ENCODE assay signal across 18 cellular contexts in the genomic region with DNA sequence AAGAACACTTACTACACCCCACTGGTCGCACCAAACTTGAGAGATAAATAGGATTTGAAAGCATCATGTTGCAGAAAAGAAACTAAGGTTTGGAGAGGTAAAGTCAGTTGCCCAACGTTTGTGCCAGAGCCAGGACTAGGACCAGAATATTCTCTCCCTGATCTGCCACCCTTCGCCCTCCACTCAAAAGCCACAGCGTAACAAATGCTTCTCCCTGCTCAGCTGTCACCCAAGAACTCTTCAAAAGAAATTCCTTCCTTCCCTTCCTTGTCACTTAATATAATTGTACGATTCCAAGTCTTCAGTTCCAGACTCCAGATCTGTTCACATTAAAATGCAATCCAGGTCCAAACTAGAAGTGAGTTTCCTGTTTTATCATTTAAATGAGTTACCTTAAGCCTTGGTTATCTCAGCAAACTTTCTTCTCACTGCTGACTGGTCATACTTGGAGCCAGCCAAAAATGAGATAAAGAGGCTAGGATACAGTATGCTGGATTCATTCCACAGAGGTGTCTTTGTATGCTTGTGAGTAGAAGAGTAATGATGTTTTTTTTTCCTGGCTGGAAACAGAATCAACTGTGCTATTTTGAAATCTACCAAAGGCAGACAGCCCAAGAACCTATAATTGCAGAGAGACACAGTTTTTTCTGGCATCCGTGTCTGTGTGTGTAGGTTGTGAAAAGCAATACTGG. TPM values are rescaled to one million over a fixed set of nuclear protein-coding genes. Genes with fewer than 3 reads are reported as not detected.
A peak's percentile ranks its signal among the peaks of the same experiment; 100 is the strongest.
DNase-seq lines count a peak whose midpoint lies in the region; ATAC-seq and TF ChIP-seq lines count a peak whose summit lies in the region.
"Had no signal": no experiment of that assay in that cellular context is flagged by ENCODE, and none has a peak within 500 bp of the region (broad histone marks: within the 10 kb centered on the region; RNA-seq: fewer than 3 reads in every experiment).

No MANE protein-coding gene starts in this region.

- ATAC-seq in heart right ventricle, result peak; percentile 32 to 70 (median 54)
- no peak for ATAC-seq in activated T-cell treated with anti-CD3 and anti-CD28 coated beads, Interleukin-2, amount 50 U/mL, for 72 hours (replicated peaks in 1 of 2)
- ATAC-seq in GM19455 (IDR thresholded peaks at IDR 0.05; ENCODE audit: unreplicated experiment), result no peak
- ATAC-seq: activated T-cell treated with anti-CD3 and anti-CD28 coated beads, Interleukin-2, amount 50 U/mL, for 4 hours; naive thymus-derived CD8-positive, alpha-beta T cell; T-helper 17 cell had no signal

- H2AFZ ChIP-seq in neuronal stem cell (ENCODE audit: low read length), result peak overlapping the region; percentile 2

- H3K4me1 Mint-ChIP-seq in activated T-cell treated with anti-CD3 and anti-CD28 coated beads, Interleukin-2, amount 50 U/mL, for 72 hours (ENCODE audit: low read depth), result no peaks in the 10 kb centered on the region
- H3K4me1 Mint-ChIP-seq: naive thymus-derived CD8-positive, alpha-beta T cell; T-helper 17 cell had no signal

- no peak overlapping the region for H3K9ac ChIP-seq in neuronal stem cell (ENCODE audit: low read depth, low read length, poor library complexity)

- intact Hi-C loops in adrenal gland (cut with DNase I), result no loop called here
- intact Hi-C loops in heart right ventricle (cut with DNase I), result loop anchor here in 1 of 10 donors (5.0 kb wide), 1 partner anchor 79 kb away; no protein-coding TSS in a partner anchor

- H3K18ac ChIP-seq in neuronal stem cell (ENCODE audit: low read length), result no peak overlapping the region

- no peak overlapping the region for H3K4ac ChIP-seq in neuronal stem cell (ENCODE audit: low read length)

- H3K4me3 Mint-ChIP-seq in activated T-cell treated with anti-CD3 and anti-CD28 coated beads, Interleukin-2, amount 50 U/mL, for 72 hours, result no peak overlapping the region
- H3K4me3 Mint-ChIP-seq: activated T-cell treated with anti-CD3 and anti-CD28 coated beads, Interleukin-2, amount 50 U/mL, for 4 hours; HFFc6; naive thymus-derived CD8-positive, alpha-beta T cell; stimulated activated naive CD8-positive, alpha-beta T cell treated with anti-CD3 and anti-CD28 coated beads, Interleukin-15, Interleukin-2, amounts not matched to agents 100 ng/mL and 50 ng/mL, for 24 hours; T-helper 17 cell had no signal

- TF ChIP-seq CTCF in adrenal gland (IDR thresholded peaks at IDR 0.05) (no peak), heart right ventricle (IDR thresholded peaks at IDR 0.05) (no peak)

- H3K4me1 ChIP-seq in adrenal gland (replicated peaks in 1 of 2), result peaks cover 6 to 15% of the 10 kb centered on the region in 2 donors
- peaks cover 0 to 28% (median 16%) of the 10 kb centered on the region in 9 donors for H3K4me1 ChIP-seq in heart right ventricle
- peaks cover 0 to 1% of the 10 kb centered on the region in 2 donors for H3K4me1 ChIP-seq in neuronal stem cell (ENCODE audit: control insufficient read depth in 2 of 2, insufficient read depth in 1 of 2, low read depth in 1 of 2, low read length in 2 of 2)
- H3K4me1 ChIP-seq: right lobe of liver had no signal

- peaks cover 0 to 4% of the 10 kb centered on the region in 2 donors for H3K36me3 Mint-ChIP-seq in activated T-cell treated with anti-CD3 and anti-CD28 coated beads, Interleukin-2, amount 50 U/mL, for 72 hours (ENCODE audit: insufficient read depth in 2 of 2)

- no peak overlapping the region for H3K4me2 ChIP-seq in neuronal stem cell (ENCODE audit: insufficient read depth, low read length, poor library complexity, severe bottlenecking)

- WGBS in adrenal gland, 4 donors, result 43 to 52% (median 50%) methylated on average over 6 of the region's 6 CpGs
- 41 to 51% methylated on average over 6 of the region's 6 CpGs for WGBS in heart right ventricle, 2 donors
- WGBS in neuronal stem cell (ENCODE audit: extremely low coverage in 2 of 2, insufficient read length in 2 of 2, insufficient replicate concordance in 1 of 2), 2 donors, result no CpG with 5 or more reads among the region's 6 CpGs

- H2BK12ac ChIP-seq in neuronal stem cell (ENCODE audit: low read length), result no peak overlapping the region

- no peak overlapping the region for H2BK120ac ChIP-seq in neuronal stem cell (ENCODE audit: low read depth, low read length)

- H2BK5ac ChIP-seq in neuronal stem cell (ENCODE audit: low read length), result no peak overlapping the region

- H3K4me3 ChIP-seq in adrenal gland (no peak overlapping the region), heart right ventricle (no peak overlapping the region), neuronal stem cell (ENCODE audit: low read length in 2 of 2) (no peak overlapping the region)
- H3K4me3 ChIP-seq: right lobe of liver had no signal

- H3K27ac ChIP-seq in adrenal gland, result peak overlapping the region in 4 of 5 donors; percentile 47 to 66 (median 56)
- peak overlapping the region; percentile 24 to 82 (median 67) for H3K27ac ChIP-seq in heart right ventricle
- no peak overlapping the region for H3K27ac ChIP-seq in neuronal stem cell (replicated peaks; ENCODE audit: low read length)
- H3K27ac ChIP-seq: right lobe of liver, RWPE1 had no signal

- no peak overlapping the region for H4K8ac ChIP-seq in neuronal stem cell (ENCODE audit: low read depth, low read length)

- no peak overlapping the region for H2AK5ac ChIP-seq in neuronal stem cell (ENCODE audit: low read depth, low read length)

- H3K14ac ChIP-seq in neuronal stem cell (ENCODE audit: low read length), result no peak overlapping the region

- H3K9me3 ChIP-seq in adrenal gland (replicated peaks in 1 of 3) (no peaks in the 10 kb centered on the region), heart right ventricle (peaks cover 0 to 9% (median 0%) of the 10 kb centered on the region in 11 donors), neuronal stem cell (replicated peaks in 1 of 2; ENCODE audit: control insufficient read depth in 2 of 2, insufficient read depth in 1 of 2, low read depth in 1 of 2, low read length in 2 of 2) (no peaks in the 10 kb centered on the region)
- H3K9me3 ChIP-seq: right lobe of liver had no signal

- no peak overlapping the region for H3K23ac ChIP-seq in neuronal stem cell (ENCODE audit: low read depth, low read length, poor library complexity)

- TF ChIP-seq POLR2A in adrenal gland (IDR thresholded peaks at IDR 0.05), result no peak

- DNase-seq in A172 (ENCODE audit: low spot score), result peak; percentile 19
- peak in 3 of 7 donors; percentile 35 to 66 (median 42) for DNase-seq in adrenal gland
- DNase-seq in heart right ventricle, result no peak
- DNase-seq in neuronal stem cell (ENCODE audit: low spot score), result no peak
- no peak for DNase-seq in activated T-cell treated with anti-CD3 and anti-CD28 coated beads, Interleukin-2, amount 50 U/mL, for 72 hours
- DNase-seq in KG1 (lab: John Stamatoyannopoulos, UW), result no peak
- no peak for DNase-seq in NCI-H1930 (lab: John Stamatoyannopoulos, UW)
- DNase-seq: activated CD4-positive, alpha-beta T cell treated with anti-CD3 and anti-CD28 coated beads for 4 hours; activated T-cell treated with anti-CD3 and anti-CD28 coated beads, Interleukin-2, amount 50 U/mL, for 4 hours; HFFc6; Kasumi-1; naive thymus-derived CD8-positive, alpha-beta T cell; NCI-H774; right lobe of liver; T-helper 17 cell had no signal

- no peak overlapping the region for H4K91ac ChIP-seq in neuronal stem cell (ENCODE audit: low read depth, low read length, poor library complexity)

- no peak overlapping the region for H2BK15ac ChIP-seq in neuronal stem cell (ENCODE audit: low read length)

- H3K27me3 ChIP-seq in adrenal gland (no peaks in the 10 kb centered on the region), heart right ventricle (no peaks in the 10 kb centered on the region), neuronal stem cell (ENCODE audit: control insufficient read depth in 3 of 3, insufficient read depth in 3 of 3, low read depth in 1 of 3, low read length in 3 of 3) (no peaks in the 10 kb centered on the region)
- H3K27me3 ChIP-seq: right lobe of liver had no signal

- no peak overlapping the region for H3K27ac Mint-ChIP-seq in activated T-cell treated with anti-CD3 and anti-CD28 coated beads, Interleukin-2, amount 50 U/mL, for 72 hours
- H3K27ac Mint-ChIP-seq: HFFc6; naive thymus-derived CD8-positive, alpha-beta T cell; stimulated activated naive CD8-positive, alpha-beta T cell treated with anti-CD3 and anti-CD28 coated beads, Interleukin-15, Interleukin-2, amounts not matched to agents 100 ng/mL and 50 ng/mL, for 24 hours; T-helper 17 cell had no signal

- H3K79me1 ChIP-seq in neuronal stem cell (ENCODE audit: low read depth, low read length), result no peaks in the 10 kb centered on the region

- H3K36me3 ChIP-seq in adrenal gland (replicated peaks in 1 of 2) (no peaks in the 10 kb centered on the region), heart right ventricle (no peaks in the 10 kb centered on the region), neuronal stem cell (replicated peaks in 1 of 2; ENCODE audit: control insufficient read depth in 2 of 2, insufficient read depth in 2 of 2, low read length in 2 of 2) (no peaks in the 10 kb centered on the region)
- H3K36me3 ChIP-seq: right lobe of liver had no signal

- peaks cover 57% of the 10 kb centered on the region for H3K27me3 Mint-ChIP-seq in activated T-cell treated with anti-CD3 and anti-CD28 coated beads, Interleukin-2, amount 50 U/mL, for 72 hours (ENCODE audit: low read depth)

- peaks cover 4 to 5% of the 10 kb centered on the region in 2 donors for H3K9me3 Mint-ChIP-seq in activated T-cell treated with anti-CD3 and anti-CD28 coated beads, Interleukin-2, amount 50 U/mL, for 72 hours
- H3K9me3 Mint-ChIP-seq: HFFc6 had no signal

RNA-seq across cellular contexts. Expression of a gene that starts 12.8 kb away (rescaled TPM):
- total RNA-seq in A172 (2014; rRNA removed; shearing (Covaris generic)), result 43.2 and 82.3 TPM in 2 replicates
- total RNA-seq in adrenal gland (100 to 1,000 TPM in 4 of 8 donors, 10 to 100 TPM in 4; 53.3 to 123 (median 100) TPM), heart right ventricle (100 to 1,000 TPM; 233 to 450 (median 325) TPM)
- polyA plus RNA-seq in adrenal gland (10 to 100 TPM in 2 of 3 donors, 1 to 10 TPM in 1; 9.6 to 27.7 (median 24.4) TPM), heart right ventricle (10 to 100 TPM; 22.9 to 64.7 TPM)
- 16.9 TPM for polyA plus RNA-seq in neuronal stem cell (2013, experiment 1 of 2)
- polyA plus RNA-seq in neuronal stem cell (2013, experiment 2 of 2), result 16.6 TPM
- 1 to 10 TPM; 7.5 to 8.1 TPM for total RNA-seq in activated T-cell treated with anti-CD3 and anti-CD28 coated beads, Interleukin-2, amount 50 U/mL, for 72 hours

Comparison
In these comparisons a context has a peak if more than half of its experiments do, and no peak if none do; other contexts are left out.
1. ATAC-seq: peak in heart right ventricle (8 of 8); none in activated T-cell treated with anti-CD3 and anti-CD28 coated beads, Interleukin-2, amount 50 U/mL, for 72 hours (0 of 2) and GM19455 (single experiment).